In genomic region chr11:13327421-13327820, GRCh38 we compare ENCODE assay signal across 26 cellular contexts. TPM values are rescaled to one million over a fixed set of nuclear protein-coding genes. Genes with fewer than 3 reads are reported as not detected.
DNase-seq lines count a peak whose midpoint lies in the region; ATAC-seq and TF ChIP-seq lines count a peak whose summit lies in the region.
"Had no signal": no experiment of that assay in that cellular context is flagged by ENCODE, and none has a peak within 500 bp of the region (broad histone marks: within the 10 kb centered on the region; RNA-seq: fewer than 3 reads in every experiment).

No MANE protein-coding gene starts in this region.

- peak; percentile 31 for DNase-seq in NCI-H345 (lab: John Stamatoyannopoulos, UW)
- DNase-seq in NCI-H345 treated with DMSO at 0.1 percent for 48 hours (lab: John Stamatoyannopoulos, UW; ENCODE audit: unreplicated experiment) = no peak
- DNase-seq in DMS153 treated with DMSO at 0.1 percent for 48 hours (lab: John Stamatoyannopoulos, UW; ENCODE audit: unreplicated experiment) = peak; percentile 63
- no peak for DNase-seq in activated CD8-positive, alpha-beta T cell treated with anti-CD3 and anti-CD28 coated beads for 36 hours
- no peak for DNase-seq in neural progenitor cell (ENCODE audit: low spot score)
- no peak for DNase-seq in germinal center (ENCODE audit: low spot score)
- DNase-seq in left cardiac atrium = no peak
- no peak for DNase-seq in stimulated activated CD4-positive, alpha-beta T cell treated with anti-CD3 and anti-CD28 coated beads, Interleukin-4, amount 100 ng/mL, for 4 hours
- DNase-seq: ACHN; activated CD4-positive, alpha-beta T cell treated with anti-CD3 and anti-CD28 coated beads, Interleukin-2, amount 10 ng/mL, durations not matched to agents 7 days and 5 days; activated CD8-positive, alpha-beta memory T cell treated with anti-CD3 and anti-CD28 coated beads, Interleukin-2, amount 50 U/mL, for 48 hours; activated gamma-delta T cell; amygdala; central memory CD4-positive, alpha-beta T cell; erythroblast; foreskin keratinocyte; kidney; mammary epithelial cell; MG63; NCI-H187; pancreas; stimulated activated CD4-positive, alpha-beta T cell treated with anti-CD3 and anti-CD28 coated beads, Interleukin-15, amount 100 ng/mL, for 24 hours; T-helper 1 cell had no signal

- H4K20me1 ChIP-seq in neural progenitor cell (ENCODE audit: low read depth) = no peaks in the 10 kb centered on the region

- POLR2A ChIA-PET in activated CD8-positive, alpha-beta T cell treated with anti-CD3 and anti-CD28 coated beads for 36 hours (lab: Charles Lee) = no interaction called here

- H3K4me1 ChIP-seq in neural progenitor cell = peaks cover 14% of the 10 kb centered on the region

- no peak overlapping the region for H3K4me2 ChIP-seq in neural progenitor cell

- H3K27ac ChIP-seq in neural progenitor cell = no peak overlapping the region
- H3K27ac ChIP-seq: C4-2B, pancreas had no signal

- H2AFZ ChIP-seq in neural progenitor cell (replicated peaks) = no peak overlapping the region

- CTCF ChIA-PET in activated CD8-positive, alpha-beta T cell treated with anti-CD3 and anti-CD28 coated beads for 36 hours (lab: Charles Lee) = interaction anchor here (1.5 to 2.2 kb wide), 2 partner anchors 8 to 16 kb away, joined by 3 to 12 read pairs; no protein-coding TSS in a partner anchor

- intact Hi-C loops in activated CD8-positive, alpha-beta T cell treated with anti-CD3 and anti-CD28 coated beads for 36 hours (cut with micrococcal nuclease) = no loop called here
- intact Hi-C loops in left cardiac atrium (cut with DNase I) = no loop called here

- no peak overlapping the region for H3K4me3 Mint-ChIP-seq in activated CD8-positive, alpha-beta T cell treated with anti-CD3 and anti-CD28 coated beads for 36 hours
- no peak overlapping the region for H3K4me3 Mint-ChIP-seq in neural progenitor cell
- H3K4me3 Mint-ChIP-seq: activated CD4-positive, alpha-beta T cell treated with anti-CD3 and anti-CD28 coated beads, Interleukin-2, amount 10 ng/mL, durations not matched to agents 7 days and 5 days had no signal

- peak overlapping the region; percentile 31 for H3K27ac Mint-ChIP-seq in activated CD8-positive, alpha-beta T cell treated with anti-CD3 and anti-CD28 coated beads for 36 hours
- H3K27ac Mint-ChIP-seq in neural progenitor cell = peak overlapping the region; percentile 36
- H3K27ac Mint-ChIP-seq: activated CD4-positive, alpha-beta T cell treated with anti-CD3 and anti-CD28 coated beads, Interleukin-2, amount 10 ng/mL, durations not matched to agents 7 days and 5 days had no signal

- peaks cover 2% of the 10 kb centered on the region for H3K36me3 Mint-ChIP-seq in activated CD8-positive, alpha-beta T cell treated with anti-CD3 and anti-CD28 coated beads for 36 hours (ENCODE audit: low read depth)
- H3K36me3 Mint-ChIP-seq in neural progenitor cell = no peaks in the 10 kb centered on the region

- H3K9ac ChIP-seq in neural progenitor cell = no peak overlapping the region

- no peaks in the 10 kb centered on the region for H3K36me3 ChIP-seq in neural progenitor cell
- H3K36me3 ChIP-seq: MG63, pancreas had no signal

- TF ChIP-seq CTCF in activated CD8-positive, alpha-beta T cell treated with anti-CD3 and anti-CD28 coated beads for 36 hours (IDR thresholded peaks at IDR 0.05) = no peak
- TF ChIP-seq CTCF in neural progenitor cell (IDR thresholded peaks at IDR 0.05) = no peak

- no peaks in the 10 kb centered on the region for H3K9me3 ChIP-seq in neural progenitor cell (ENCODE audit: low read depth)
- H3K9me3 ChIP-seq: MG63, pancreas, tibial nerve had no signal

- H3K4me3 ChIP-seq in neural progenitor cell = no peak overlapping the region
- H3K4me3 ChIP-seq: MG63, pancreas, tibial nerve had no signal

- no peaks in the 10 kb centered on the region for H3F3A ChIP-seq in neural progenitor cell (ENCODE audit: low read depth)

- no peaks in the 10 kb centered on the region for H3K27me3 ChIP-seq in neural progenitor cell
- H3K27me3 ChIP-seq: foreskin keratinocyte, MG63, pancreas, tibial nerve had no signal

- peaks cover 36% of the 10 kb centered on the region for H3K4me1 Mint-ChIP-seq in activated CD8-positive, alpha-beta T cell treated with anti-CD3 and anti-CD28 coated beads for 36 hours (ENCODE audit: low read depth)
- H3K4me1 Mint-ChIP-seq in neural progenitor cell = peaks cover 45% of the 10 kb centered on the region

- H3K79me2 ChIP-seq in neural progenitor cell (ENCODE audit: low read depth) = no peaks in the 10 kb centered on the region

- H3K9me3 Mint-ChIP-seq in activated CD8-positive, alpha-beta T cell treated with anti-CD3 and anti-CD28 coated beads for 36 hours = no peaks in the 10 kb centered on the region
- no peaks in the 10 kb centered on the region for H3K9me3 Mint-ChIP-seq in neural progenitor cell
- H3K9me3 Mint-ChIP-seq: activated CD4-positive, alpha-beta T cell treated with anti-CD3 and anti-CD28 coated beads, Interleukin-2, amount 10 ng/mL, durations not matched to agents 7 days and 5 days had no signal

- no peak for ATAC-seq in activated CD8-positive, alpha-beta T cell treated with anti-CD3 and anti-CD28 coated beads for 36 hours
- no peak for ATAC-seq in left cardiac atrium
- ATAC-seq: foreskin keratinocyte, pancreas, sciatic nerve had no signal

- H3K27me3 Mint-ChIP-seq in activated CD8-positive, alpha-beta T cell treated with anti-CD3 and anti-CD28 coated beads for 36 hours = no peaks in the 10 kb centered on the region
- H3K27me3 Mint-ChIP-seq in neural progenitor cell (ENCODE audit: insufficient read depth, low read depth) = peaks cover 8% of the 10 kb centered on the region
- H3K27me3 Mint-ChIP-seq: activated CD4-positive, alpha-beta T cell treated with anti-CD3 and anti-CD28 coated beads, Interleukin-2, amount 10 ng/mL, durations not matched to agents 7 days and 5 days had no signal

RNA-seq across cellular contexts. Expression of gene BMAL1, which starts 49.8 kb away (rescaled TPM):
- 10 to 100 TPM; 21.5 to 22.7 TPM for total RNA-seq in activated CD8-positive, alpha-beta T cell treated with anti-CD3 and anti-CD28 coated beads for 36 hours
- total RNA-seq in neural progenitor cell (ENCODE audit: low replicate concordance) = 4.5 and 26.5 TPM in 2 replicates
- total RNA-seq in left cardiac atrium = 10 to 100 TPM in 1 of 2 donors, 1 to 10 TPM in 1; 7.8 to 17.0 TPM

Comparison
In these comparisons a context has a peak if more than half of its experiments do, and no peak if none do; other contexts are left out.
1. DNase-seq: peak in NCI-H345 (single experiment) and DMS153 treated with DMSO at 0.1 percent for 48 hours (single experiment); none in NCI-H345 treated with DMSO at 0.1 percent for 48 hours (single experiment), activated CD8-positive, alpha-beta T cell treated with anti-CD3 and anti-CD28 coated beads for 36 hours (single experiment), neural progenitor cell (single experiment), germinal center (single experiment), left cardiac atrium (single experiment) and stimulated activated CD4-positive, alpha-beta T cell treated with anti-CD3 and anti-CD28 coated beads, Interleukin-4, amount 100 ng/mL, for 4 hours (0 of 2).